Comparison of ENCODE assay signal across 10 cellular contexts in the genomic region with DNA sequence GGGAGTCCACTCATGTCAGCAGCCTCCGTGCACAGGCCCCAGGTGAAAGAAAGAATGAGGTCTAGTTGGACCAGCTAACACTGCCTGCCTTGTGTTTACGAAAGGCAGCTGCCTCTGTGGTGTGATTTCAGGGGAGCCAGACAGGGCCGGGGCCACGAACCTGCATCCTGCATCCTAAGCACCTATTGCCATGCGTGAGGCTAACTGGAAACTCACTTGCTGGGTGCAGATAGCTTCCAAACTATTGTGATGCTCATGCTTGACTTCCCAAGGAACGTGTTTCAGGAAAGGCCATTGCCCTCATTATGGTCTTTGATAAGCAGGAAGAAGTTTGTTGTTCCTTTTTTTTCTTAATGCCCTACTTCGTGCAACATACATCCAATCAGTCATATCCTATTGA. TPM values are rescaled to one million over a fixed set of nuclear protein-coding genes. Genes with fewer than 3 reads are reported as not detected.
DNase-seq lines count a peak whose midpoint lies in the region; ATAC-seq and TF ChIP-seq lines count a peak whose summit lies in the region.
"Had no signal": no experiment of that assay in that cellular context is flagged by ENCODE, and none has a peak within 500 bp of the region (broad histone marks: within the 10 kb centered on the region; RNA-seq: fewer than 3 reads in every experiment).

No MANE protein-coding gene starts in this region.

- no peak overlapping the region for H3K4me2 ChIP-seq in neuronal stem cell (ENCODE audit: insufficient read depth, low read length, poor library complexity, severe bottlenecking)

- peaks cover 1% of the 10 kb centered on the region for H3K79me1 ChIP-seq in neuronal stem cell (ENCODE audit: low read depth, low read length)

- no peak overlapping the region for H3K18ac ChIP-seq in neuronal stem cell (ENCODE audit: low read length)

- H2BK15ac ChIP-seq in neuronal stem cell (ENCODE audit: low read length), result no peak overlapping the region

- no peak overlapping the region for H3K27ac ChIP-seq in mucosa of rectum (ENCODE audit: low read depth in 2 of 2, low read length in 2 of 2)
- peak overlapping the region; percentile 99 for H3K27ac ChIP-seq in upper lobe of right lung
- no peak overlapping the region for H3K27ac ChIP-seq in neuronal stem cell (replicated peaks; ENCODE audit: low read length)

- H3K27ac Mint-ChIP-seq in activated naive CD8-positive, alpha-beta T cell, result peak overlapping the region; percentile 99

- H3K9me3 Mint-ChIP-seq in activated naive CD8-positive, alpha-beta T cell (ENCODE audit: low read depth), result no peaks in the 10 kb centered on the region

- H2BK120ac ChIP-seq in neuronal stem cell (ENCODE audit: low read depth, low read length), result no peak overlapping the region

- H3K4ac ChIP-seq in neuronal stem cell (ENCODE audit: low read length), result no peak overlapping the region

- H3K36me3 ChIP-seq in mucosa of rectum (ENCODE audit: control insufficient read depth in 2 of 2, insufficient read depth in 2 of 2, low read length in 2 of 2) (no peaks in the 10 kb centered on the region), upper lobe of right lung (no peaks in the 10 kb centered on the region), neuronal stem cell (replicated peaks in 1 of 2; ENCODE audit: control insufficient read depth in 2 of 2, insufficient read depth in 2 of 2, low read length in 2 of 2) (no peaks in the 10 kb centered on the region)

- WGBS in neuronal stem cell (ENCODE audit: extremely low coverage in 2 of 2, insufficient read length in 2 of 2, insufficient replicate concordance in 1 of 2), 2 donors, result no CpG with 5 or more reads among the region's 7 CpGs

- no peak overlapping the region for H3K23ac ChIP-seq in neuronal stem cell (ENCODE audit: low read depth, low read length, poor library complexity)

- H3K27me3 ChIP-seq in mucosa of rectum (ENCODE audit: control insufficient read depth in 2 of 2, insufficient read depth in 2 of 2, low read length in 2 of 2) (no peaks in the 10 kb centered on the region), upper lobe of right lung (no peaks in the 10 kb centered on the region), neuronal stem cell (ENCODE audit: control insufficient read depth in 3 of 3, insufficient read depth in 3 of 3, low read depth in 1 of 3, low read length in 3 of 3) (no peaks in the 10 kb centered on the region)

- TF ChIP-seq CTCF in upper lobe of right lung (IDR thresholded peaks at IDR 0.05), result no peak

- H4K91ac ChIP-seq in neuronal stem cell (ENCODE audit: low read depth, low read length, poor library complexity), result no peak overlapping the region

- intact Hi-C loops in upper lobe of right lung (cut with DNase I), result loop anchor here (10.0 kb wide), 1 partner anchor 58 kb away; no protein-coding TSS in a partner anchor

- H2AFZ ChIP-seq in neuronal stem cell (ENCODE audit: low read length), result no peak overlapping the region

- H3K4me3 Mint-ChIP-seq in activated naive CD8-positive, alpha-beta T cell, result peak overlapping the region; percentile 100

- H3K4me3 ChIP-seq in mucosa of rectum (ENCODE audit: low read length in 2 of 2) (peak overlapping the region; percentile 9 to 35), upper lobe of right lung (no peak overlapping the region), neuronal stem cell (ENCODE audit: low read length in 2 of 2) (no peak overlapping the region)

- no peak overlapping the region for H2BK5ac ChIP-seq in neuronal stem cell (ENCODE audit: low read length)

- peaks cover 9% of the 10 kb centered on the region for H3K36me3 Mint-ChIP-seq in activated naive CD8-positive, alpha-beta T cell

- peak overlapping the region in 1 of 2 donors; percentile 34 for H3K9ac ChIP-seq in mucosa of rectum (ENCODE audit: low read depth in 1 of 2, low read length in 2 of 2)
- H3K9ac ChIP-seq in neuronal stem cell (ENCODE audit: low read depth, low read length, poor library complexity), result no peak overlapping the region

- H2AK5ac ChIP-seq in neuronal stem cell (ENCODE audit: low read depth, low read length), result no peak overlapping the region

- DNase-seq in activated T-cell treated with anti-CD3 and anti-CD28 coated beads, Interleukin-2, amount 50 U/mL, for 1 hour, result peak; percentile 33
- DNase-seq in activated T-cell treated with anti-CD3 and anti-CD28 coated beads for 4 hours, result no peak
- DNase-seq in upper lobe of right lung, result no peak
- DNase-seq in OCI-M1 (lab: John Stamatoyannopoulos, UW), result no peak
- no peak for DNase-seq in NCI-H1417 (lab: John Stamatoyannopoulos, UW)
- DNase-seq in neuronal stem cell (ENCODE audit: low spot score), result no peak
- DNase-seq: NCI-H2171 had no signal

- H2BK12ac ChIP-seq in neuronal stem cell (ENCODE audit: low read length), result no peak overlapping the region

- H3K4me1 ChIP-seq in mucosa of rectum (ENCODE audit: control insufficient read depth in 2 of 2, insufficient read depth in 2 of 2, low read length in 2 of 2), result peaks cover 18 to 29% of the 10 kb centered on the region in 2 donors
- peaks cover 33% of the 10 kb centered on the region for H3K4me1 ChIP-seq in upper lobe of right lung
- H3K4me1 ChIP-seq in neuronal stem cell (ENCODE audit: control insufficient read depth in 2 of 2, insufficient read depth in 1 of 2, low read depth in 1 of 2, low read length in 2 of 2), result peaks cover 9 to 14% of the 10 kb centered on the region in 2 donors

- H3K4me1 Mint-ChIP-seq in activated naive CD8-positive, alpha-beta T cell (ENCODE audit: low read depth), result peaks cover 58% of the 10 kb centered on the region

- H3K9me3 ChIP-seq in mucosa of rectum (ENCODE audit: control insufficient read depth in 2 of 2, low read length in 2 of 2), result no peaks in the 10 kb centered on the region
- H3K9me3 ChIP-seq in upper lobe of right lung, result no peaks in the 10 kb centered on the region
- no peaks in the 10 kb centered on the region for H3K9me3 ChIP-seq in neuronal stem cell (replicated peaks in 1 of 2; ENCODE audit: control insufficient read depth in 2 of 2, insufficient read depth in 1 of 2, low read depth in 1 of 2, low read length in 2 of 2)

- H3K14ac ChIP-seq in neuronal stem cell (ENCODE audit: low read length), result no peak overlapping the region

- no peaks in the 10 kb centered on the region for H3K27me3 Mint-ChIP-seq in activated naive CD8-positive, alpha-beta T cell

- ATAC-seq in upper lobe of right lung, result no peak
- ATAC-seq: activated CD4-positive, CD25-positive, alpha-beta regulatory T cell treated with anti-CD3 and anti-CD28 coated beads, Interleukin-2, amount 50 U/mL, for 24 hours had no signal

- no peak overlapping the region for H4K8ac ChIP-seq in neuronal stem cell (ENCODE audit: low read depth, low read length)

RNA-seq across cellular contexts. Expression of a gene that starts 2.3 kb away (rescaled TPM):
- 44.0 TPM for total RNA-seq in upper lobe of right lung
- 12.7 TPM for polyA plus RNA-seq in neuronal stem cell (2013, experiment 1 of 2)
- polyA plus RNA-seq in neuronal stem cell (2013, experiment 2 of 2), result 12.8 TPM

Comparison
In these comparisons a context has a peak if more than half of its experiments do, and no peak if none do; other contexts are left out.
1. H3K4me3 ChIP-seq: peak in mucosa of rectum (2 of 2); none in upper lobe of right lung (single experiment) and neuronal stem cell (0 of 2).